1 cellular context compared by ENCODE assay signal in the genomic region with DNA sequence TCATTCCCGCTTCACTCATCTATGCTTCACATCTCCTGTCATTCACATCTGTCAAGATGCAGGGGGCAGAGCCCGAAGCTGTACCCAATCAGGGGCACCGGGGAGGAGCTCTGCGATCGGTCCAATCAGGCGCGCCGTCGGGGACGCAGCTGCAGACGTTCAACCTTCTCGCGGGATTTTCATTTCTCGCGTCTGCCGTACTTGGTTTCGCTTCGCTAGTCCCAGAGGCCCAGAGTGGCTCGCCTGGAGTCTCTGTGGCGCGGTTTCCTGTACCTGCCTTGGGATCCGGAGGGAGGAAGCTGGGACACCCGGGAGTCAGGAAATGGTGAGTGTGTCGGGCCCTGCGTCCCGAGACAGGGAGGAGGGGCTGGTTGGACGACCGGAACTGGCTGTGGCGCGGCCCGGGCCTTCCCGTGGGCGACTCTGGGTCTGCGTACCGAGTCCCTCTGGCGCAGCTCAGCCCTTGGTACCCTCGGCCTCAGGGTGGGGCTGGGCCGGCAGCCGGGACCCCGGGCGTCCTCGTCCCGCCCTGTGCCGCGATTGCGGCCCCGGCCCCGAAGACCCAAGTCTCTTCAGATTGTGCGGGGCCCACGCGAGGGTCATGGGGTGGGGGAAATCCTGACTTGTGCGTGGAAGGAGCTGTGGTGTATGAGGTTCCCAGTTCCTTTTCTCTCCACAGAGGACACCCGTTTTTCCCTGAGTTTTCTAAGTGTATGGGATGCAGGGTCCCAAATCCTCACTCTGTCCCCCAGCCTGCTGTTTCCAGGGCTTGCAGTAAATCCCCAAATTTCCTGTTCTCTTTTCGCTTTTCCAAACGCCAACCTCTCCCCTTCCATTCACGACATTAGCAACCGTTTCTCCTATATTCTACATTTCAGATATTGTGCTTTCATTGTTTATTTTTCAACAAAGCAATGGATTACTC.
A peak's percentile ranks its signal among the peaks of the same experiment; 100 is the strongest.
TF ChIP-seq lines count a peak whose summit lies in the region.

A gene (plus strand): TSS at position 215 of the 925 bp plus-strand sequence. CDS start 108 bp downstream, at position 323.

TF ChIP-seq in GM12878, 131 proteins besides CTCF, POLR2A, EP300 and RAD21 (continued from another document):
- TF ChIP-seq, protein P1, sequence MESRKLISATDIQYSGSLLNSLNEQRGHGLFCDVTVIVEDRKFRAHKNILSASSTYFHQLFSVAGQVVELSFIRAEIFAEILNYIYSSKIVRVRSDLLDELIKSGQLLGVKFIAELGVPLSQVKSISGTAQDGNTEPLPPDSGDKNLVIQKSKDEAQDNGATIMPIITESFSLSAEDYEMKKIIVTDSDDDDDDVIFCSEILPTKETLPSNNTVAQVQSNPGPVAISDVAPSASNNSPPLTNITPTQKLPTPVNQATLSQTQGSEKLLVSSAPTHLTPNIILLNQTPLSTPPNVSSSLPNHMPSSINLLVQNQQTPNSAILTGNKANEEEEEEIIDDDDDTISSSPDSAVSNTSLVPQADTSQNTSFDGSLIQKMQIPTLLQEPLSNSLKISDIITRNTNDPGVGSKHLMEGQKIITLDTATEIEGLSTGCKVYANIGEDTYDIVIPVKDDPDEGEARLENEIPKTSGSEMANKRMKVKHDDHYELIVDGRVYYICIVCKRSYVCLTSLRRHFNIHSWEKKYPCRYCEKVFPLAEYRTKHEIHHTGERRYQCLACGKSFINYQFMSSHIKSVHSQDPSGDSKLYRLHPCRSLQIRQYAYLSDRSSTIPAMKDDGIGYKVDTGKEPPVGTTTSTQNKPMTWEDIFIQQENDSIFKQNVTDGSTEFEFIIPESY (IDR thresholded peaks at IDR 0.05) = no peak
- TF ChIP-seq STAT1 (conservative IDR thresholded peaks at IDR 0.05) = no peak
- peak; percentile 49 for TF ChIP-seq RELA (IDR thresholded peaks at IDR 0.05; ENCODE audit: borderline replicate concordance, partially characterized antibody)
- TF ChIP-seq, protein P2, sequence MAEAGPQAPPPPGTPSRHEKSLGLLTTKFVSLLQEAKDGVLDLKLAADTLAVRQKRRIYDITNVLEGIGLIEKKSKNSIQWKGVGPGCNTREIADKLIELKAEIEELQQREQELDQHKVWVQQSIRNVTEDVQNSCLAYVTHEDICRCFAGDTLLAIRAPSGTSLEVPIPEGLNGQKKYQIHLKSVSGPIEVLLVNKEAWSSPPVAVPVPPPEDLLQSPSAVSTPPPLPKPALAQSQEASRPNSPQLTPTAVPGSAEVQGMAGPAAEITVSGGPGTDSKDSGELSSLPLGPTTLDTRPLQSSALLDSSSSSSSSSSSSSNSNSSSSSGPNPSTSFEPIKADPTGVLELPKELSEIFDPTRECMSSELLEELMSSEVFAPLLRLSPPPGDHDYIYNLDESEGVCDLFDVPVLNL (IDR thresholded peaks at IDR 0.05; ENCODE audit: low read depth, low read length) = peak; percentile 69
- TF ChIP-seq CBFB (IDR thresholded peaks at IDR 0.05; ENCODE audit: low read depth) = peak; percentile 77
- TF ChIP-seq, protein P3, sequence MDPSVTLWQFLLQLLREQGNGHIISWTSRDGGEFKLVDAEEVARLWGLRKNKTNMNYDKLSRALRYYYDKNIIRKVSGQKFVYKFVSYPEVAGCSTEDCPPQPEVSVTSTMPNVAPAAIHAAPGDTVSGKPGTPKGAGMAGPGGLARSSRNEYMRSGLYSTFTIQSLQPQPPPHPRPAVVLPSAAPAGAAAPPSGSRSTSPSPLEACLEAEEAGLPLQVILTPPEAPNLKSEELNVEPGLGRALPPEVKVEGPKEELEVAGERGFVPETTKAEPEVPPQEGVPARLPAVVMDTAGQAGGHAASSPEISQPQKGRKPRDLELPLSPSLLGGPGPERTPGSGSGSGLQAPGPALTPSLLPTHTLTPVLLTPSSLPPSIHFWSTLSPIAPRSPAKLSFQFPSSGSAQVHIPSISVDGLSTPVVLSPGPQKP (IDR thresholded peaks at IDR 0.05; ENCODE audit: low read depth, low read length) = 0 out of 2 replicates have a peak, but pooled peaks have one; percentile 30
- TF ChIP-seq RCOR1 (conservative IDR thresholded peaks at IDR 0.05; ENCODE audit: low read depth, low read length) = peak; percentile 84; the same call in 1 of the 2 replicates
- no peak; the same call in 1 of the 2 replicates for TF ChIP-seq HCFC1 (IDR thresholded peaks at IDR 0.05; ENCODE audit: low read length)
- no peak for TF ChIP-seq ZNF24 (IDR thresholded peaks at IDR 0.05)
- TF ChIP-seq GATAD2B (conservative IDR thresholded peaks at IDR 0.05; ENCODE audit: low read depth) = peak; percentile 87
- TF ChIP-seq POLR2AphosphoS2 (IDR thresholded peaks at IDR 0.05; ENCODE audit: low read depth, low read length) = 0 out of 2 replicates have a peak, but pooled peaks have one; percentile 59
- no peak for TF ChIP-seq SRF (IDR thresholded peaks at IDR 0.05; ENCODE audit: low read depth in 2 of 2, low read length in 2 of 2)
- TF ChIP-seq, protein P4, sequence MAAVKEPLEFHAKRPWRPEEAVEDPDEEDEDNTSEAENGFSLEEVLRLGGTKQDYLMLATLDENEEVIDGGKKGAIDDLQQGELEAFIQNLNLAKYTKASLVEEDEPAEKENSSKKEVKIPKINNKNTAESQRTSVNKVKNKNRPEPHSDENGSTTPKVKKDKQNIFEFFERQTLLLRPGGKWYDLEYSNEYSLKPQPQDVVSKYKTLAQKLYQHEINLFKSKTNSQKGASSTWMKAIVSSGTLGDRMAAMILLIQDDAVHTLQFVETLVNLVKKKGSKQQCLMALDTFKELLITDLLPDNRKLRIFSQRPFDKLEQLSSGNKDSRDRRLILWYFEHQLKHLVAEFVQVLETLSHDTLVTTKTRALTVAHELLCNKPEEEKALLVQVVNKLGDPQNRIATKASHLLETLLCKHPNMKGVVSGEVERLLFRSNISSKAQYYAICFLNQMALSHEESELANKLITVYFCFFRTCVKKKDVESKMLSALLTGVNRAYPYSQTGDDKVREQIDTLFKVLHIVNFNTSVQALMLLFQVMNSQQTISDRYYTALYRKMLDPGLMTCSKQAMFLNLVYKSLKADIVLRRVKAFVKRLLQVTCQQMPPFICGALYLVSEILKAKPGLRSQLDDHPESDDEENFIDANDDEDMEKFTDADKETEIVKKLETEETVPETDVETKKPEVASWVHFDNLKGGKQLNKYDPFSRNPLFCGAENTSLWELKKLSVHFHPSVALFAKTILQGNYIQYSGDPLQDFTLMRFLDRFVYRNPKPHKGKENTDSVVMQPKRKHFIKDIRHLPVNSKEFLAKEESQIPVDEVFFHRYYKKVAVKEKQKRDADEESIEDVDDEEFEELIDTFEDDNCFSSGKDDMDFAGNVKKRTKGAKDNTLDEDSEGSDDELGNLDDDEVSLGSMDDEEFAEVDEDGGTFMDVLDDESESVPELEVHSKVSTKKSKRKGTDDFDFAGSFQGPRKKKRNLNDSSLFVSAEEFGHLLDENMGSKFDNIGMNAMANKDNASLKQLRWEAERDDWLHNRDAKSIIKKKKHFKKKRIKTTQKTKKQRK (IDR thresholded peaks at IDR 0.05; ENCODE audit: low read depth, low read length) = no peak
- no peak for TF ChIP-seq YY1 (IDR thresholded peaks at IDR 0.05; ENCODE audit: low read depth, low read length)
- no peak for TF ChIP-seq NFYA (IDR thresholded peaks at IDR 0.05; ENCODE audit: borderline replicate concordance, low read depth, low read length)
- no peak for TF ChIP-seq CBX3 (IDR thresholded peaks at IDR 0.05; ENCODE audit: borderline replicate concordance, low read depth)
- peak; percentile 78; the same call in 1 of the 3 replicates for TF ChIP-seq POU2F2 (IDR thresholded peaks at IDR 0.05; ENCODE audit: borderline replicate concordance, low read depth, low read length)
- TF ChIP-seq MTA2 (IDR thresholded peaks at IDR 0.05; ENCODE audit: low read depth) = peak; percentile 33; the same call in 1 of the 2 replicates
- TF ChIP-seq, protein P5, sequence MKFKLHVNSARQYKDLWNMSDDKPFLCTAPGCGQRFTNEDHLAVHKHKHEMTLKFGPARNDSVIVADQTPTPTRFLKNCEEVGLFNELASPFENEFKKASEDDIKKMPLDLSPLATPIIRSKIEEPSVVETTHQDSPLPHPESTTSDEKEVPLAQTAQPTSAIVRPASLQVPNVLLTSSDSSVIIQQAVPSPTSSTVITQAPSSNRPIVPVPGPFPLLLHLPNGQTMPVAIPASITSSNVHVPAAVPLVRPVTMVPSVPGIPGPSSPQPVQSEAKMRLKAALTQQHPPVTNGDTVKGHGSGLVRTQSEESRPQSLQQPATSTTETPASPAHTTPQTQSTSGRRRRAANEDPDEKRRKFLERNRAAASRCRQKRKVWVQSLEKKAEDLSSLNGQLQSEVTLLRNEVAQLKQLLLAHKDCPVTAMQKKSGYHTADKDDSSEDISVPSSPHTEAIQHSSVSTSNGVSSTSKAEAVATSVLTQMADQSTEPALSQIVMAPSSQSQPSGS (IDR thresholded peaks at IDR 0.05; ENCODE audit: low read length) = no peak
- TF ChIP-seq SP1 (IDR thresholded peaks at IDR 0.05; ENCODE audit: low read depth, low read length) = peak; percentile 31
- TF ChIP-seq JUNB (IDR thresholded peaks at IDR 0.05) = no peak
- no peak for TF ChIP-seq SMC3 (IDR thresholded peaks at IDR 0.05; ENCODE audit: borderline replicate concordance, low read length)
- no peak for TF ChIP-seq SREBF2 (IDR thresholded peaks at IDR 0.05; ENCODE audit: low read length)
- TF ChIP-seq, protein P6, sequence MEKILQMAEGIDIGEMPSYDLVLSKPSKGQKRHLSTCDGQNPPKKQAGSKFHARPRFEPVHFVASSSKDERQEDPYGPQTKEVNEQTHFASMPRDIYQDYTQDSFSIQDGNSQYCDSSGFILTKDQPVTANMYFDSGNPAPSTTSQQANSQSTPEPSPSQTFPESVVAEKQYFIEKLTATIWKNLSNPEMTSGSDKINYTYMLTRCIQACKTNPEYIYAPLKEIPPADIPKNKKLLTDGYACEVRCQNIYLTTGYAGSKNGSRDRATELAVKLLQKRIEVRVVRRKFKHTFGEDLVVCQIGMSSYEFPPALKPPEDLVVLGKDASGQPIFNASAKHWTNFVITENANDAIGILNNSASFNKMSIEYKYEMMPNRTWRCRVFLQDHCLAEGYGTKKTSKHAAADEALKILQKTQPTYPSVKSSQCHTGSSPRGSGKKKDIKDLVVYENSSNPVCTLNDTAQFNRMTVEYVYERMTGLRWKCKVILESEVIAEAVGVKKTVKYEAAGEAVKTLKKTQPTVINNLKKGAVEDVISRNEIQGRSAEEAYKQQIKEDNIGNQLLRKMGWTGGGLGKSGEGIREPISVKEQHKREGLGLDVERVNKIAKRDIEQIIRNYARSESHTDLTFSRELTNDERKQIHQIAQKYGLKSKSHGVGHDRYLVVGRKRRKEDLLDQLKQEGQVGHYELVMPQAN (conservative IDR thresholded peaks at IDR 0.05) = peak; percentile 92
- TF ChIP-seq, protein P7, sequence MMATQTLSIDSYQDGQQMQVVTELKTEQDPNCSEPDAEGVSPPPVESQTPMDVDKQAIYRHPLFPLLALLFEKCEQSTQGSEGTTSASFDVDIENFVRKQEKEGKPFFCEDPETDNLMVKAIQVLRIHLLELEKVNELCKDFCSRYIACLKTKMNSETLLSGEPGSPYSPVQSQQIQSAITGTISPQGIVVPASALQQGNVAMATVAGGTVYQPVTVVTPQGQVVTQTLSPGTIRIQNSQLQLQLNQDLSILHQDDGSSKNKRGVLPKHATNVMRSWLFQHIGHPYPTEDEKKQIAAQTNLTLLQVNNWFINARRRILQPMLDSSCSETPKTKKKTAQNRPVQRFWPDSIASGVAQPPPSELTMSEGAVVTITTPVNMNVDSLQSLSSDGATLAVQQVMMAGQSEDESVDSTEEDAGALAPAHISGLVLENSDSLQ (IDR thresholded peaks at IDR 0.05) = peak; percentile 96
- no peak for TF ChIP-seq FOS (IDR thresholded peaks at IDR 0.05; ENCODE audit: borderline replicate concordance, extremely low read depth, insufficient read length)
- TF ChIP-seq TAF1 (IDR thresholded peaks at IDR 0.05; ENCODE audit: borderline replicate concordance, low read depth, low read length) = peak; percentile 78
- TF ChIP-seq ZNF384 (IDR thresholded peaks at IDR 0.05; ENCODE audit: borderline replicate concordance, low read depth, low read length) = no peak
- peak; percentile 84 for TF ChIP-seq BRCA1 (IDR thresholded peaks at IDR 0.05; ENCODE audit: low read depth, low read length)
- TF ChIP-seq SUZ12 (IDR thresholded peaks at IDR 0.05; ENCODE audit: unreplicated experiment) = no peak
- peak; percentile 97 for TF ChIP-seq ASH2L (IDR thresholded peaks at IDR 0.05; ENCODE audit: borderline replicate concordance, low read depth)
- TF ChIP-seq TCF12 (IDR thresholded peaks at IDR 0.05; ENCODE audit: low read depth, low read length) = no peak; the same call in none of the 2 replicates
- 0 out of 2 replicates have a peak, but pooled peaks have one; percentile 53 for TF ChIP-seq DPF2 (IDR thresholded peaks at IDR 0.05)
- TF ChIP-seq RB1 (IDR thresholded peaks at IDR 0.05; ENCODE audit: borderline replicate concordance) = peak; percentile 91; the same call in 1 of the 2 replicates
- TF ChIP-seq IKZF1 (conservative IDR thresholded peaks at IDR 0.05) = peak; percentile 92
- peak; percentile 56 for TF ChIP-seq MEF2B (IDR thresholded peaks at IDR 0.05; ENCODE audit: partially characterized antibody, poor library complexity, severe bottlenecking)
- TF ChIP-seq POLR2AphosphoS5 (IDR thresholded peaks at IDR 0.05; ENCODE audit: low read length) = peak; percentile 94
- peak; percentile 79 for TF ChIP-seq EED (IDR thresholded peaks at IDR 0.05; ENCODE audit: low read depth)
- peak; percentile 52; the same call in 1 of the 2 replicates for TF ChIP-seq LARP7 (IDR thresholded peaks at IDR 0.05)
- no peak for TF ChIP-seq TARDBP (IDR thresholded peaks at IDR 0.05; ENCODE audit: borderline replicate concordance)
- no peak for TF ChIP-seq ZBED1 (IDR thresholded peaks at IDR 0.05; ENCODE audit: borderline replicate concordance)
- peak; percentile 60 for TF ChIP-seq HDGF (IDR thresholded peaks at IDR 0.05)
- no peak for TF ChIP-seq RFX5 (IDR thresholded peaks at IDR 0.05; ENCODE audit: low read depth, low read length)
- TF ChIP-seq SMARCA5 (IDR thresholded peaks at IDR 0.05) = 0 out of 2 replicates have a peak, but pooled peaks have one; percentile 47
- TF ChIP-seq PML (IDR thresholded peaks at IDR 0.05; ENCODE audit: low read length) = peak; percentile 83; the same call in 1 of the 2 replicates
- TF ChIP-seq ZZZ3 (IDR thresholded peaks at IDR 0.05; ENCODE audit: control insufficient read depth, insufficient read length, low read depth) = no peak
